Comparison of ENCODE assay signal across 35 cellular contexts in the genomic region with DNA sequence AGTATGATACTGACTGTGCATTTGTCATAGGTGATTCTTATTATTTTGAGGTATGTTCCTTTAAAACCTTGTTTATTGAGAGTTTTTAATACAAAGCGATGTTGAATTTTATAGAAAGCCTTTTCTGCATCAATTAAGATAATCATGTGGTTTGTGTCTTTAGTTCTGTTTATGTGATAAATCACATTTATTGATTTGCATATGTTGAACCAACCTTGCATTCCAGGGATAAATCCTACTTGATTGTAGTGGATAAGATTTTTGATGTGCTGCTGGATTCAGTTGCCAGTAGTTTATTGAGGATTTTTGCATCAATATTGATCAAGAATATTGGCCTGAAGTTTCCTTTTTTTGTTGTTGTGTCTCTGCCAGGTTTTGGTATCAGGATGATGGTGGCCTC.
"Had no signal": no experiment of that assay in that cellular context is flagged by ENCODE, and none has a peak within 500 bp of the region (broad histone marks: within the 10 kb centered on the region; RNA-seq: fewer than 3 reads in every experiment).

No MANE protein-coding gene starts in this region.

- H3K4me3 ChIP-seq: MG63 had no signal

- DNase-seq: Karpas-422, Kasumi-1, MG63, MM.1S, MV-4-11, NCI-H1048, NCI-H1092, NCI-H1092 treated with DMSO at 0.1 percent for 48 hours, NCI-H1105, NCI-H1105 treated with DMSO at 0.1 percent for 48 hours, NCI-H1417, NCI-H1417 treated with DMSO at 0.1 percent for 48 hours, NCI-H1436, NCI-H1436 treated with DMSO at 0.1 percent for 48 hours, NCI-H146, NCI-H1694, NCI-H1694 treated with DMSO at 0.1 percent for 48 hours, NCI-H187, NCI-H187 treated with DMSO at 0.1 percent for 48 hours, NCI-H1930, NCI-H2029, NCI-H2029 treated with DMSO at 0.1 percent for 48 hours, NCI-H2081, NCI-H2081 treated with DMSO at 0.1 percent for 48 hours, NCI-H2107, NCI-H2171, NCI-H2171 treated with DMSO at 0.1 percent for 48 hours, NCI-H2227 treated with DMSO at 0.1 percent for 48 hours, NCI-H226, NCI-H345, NCI-H446, NCI-H446 treated with DMSO at 0.1 percent for 48 hours, NCI-H510A, NCI-H510A treated with DMSO at 0.1 percent for 48 hours, NCI-H524 had no signal

- H3K36me3 ChIP-seq: MG63 had no signal

- H3K27me3 ChIP-seq: MG63 had no signal
